Comparison of ENCODE assay signal across 8 cellular contexts in the genomic region with DNA sequence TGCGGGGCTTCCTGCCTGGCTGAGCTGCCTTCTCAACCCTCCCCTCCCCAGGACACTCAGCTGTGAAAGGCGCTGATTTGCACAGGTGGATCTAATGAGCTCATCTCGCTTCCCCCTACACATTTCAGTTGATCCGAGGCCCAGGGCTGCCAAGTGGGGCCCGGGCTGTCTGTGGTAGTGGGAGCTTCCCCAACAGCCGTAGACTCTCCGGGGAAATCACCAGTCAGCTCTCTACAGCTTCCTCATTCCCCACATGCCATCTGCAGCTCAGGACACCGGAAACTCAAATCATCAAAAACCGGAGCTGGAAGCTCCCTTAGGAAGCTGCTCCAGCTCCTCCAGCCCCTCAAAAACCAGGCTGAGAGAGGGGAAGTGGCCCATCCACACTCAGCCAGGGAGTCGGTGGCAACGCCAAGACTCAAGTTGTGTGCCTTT. TPM values are rescaled to one million over a fixed set of nuclear protein-coding genes. Genes with fewer than 3 reads are reported as not detected.
DNase-seq lines count a peak whose midpoint lies in the region; ATAC-seq, FAIRE-seq and TF ChIP-seq lines count a peak whose summit lies in the region.

No MANE protein-coding gene starts in this region.

- no peak for TF ChIP-seq RAD21 in GM12878 (IDR thresholded peaks at IDR 0.05; ENCODE audit: insufficient read depth, low read depth, low read length)

- RAD21 ChIA-PET in GM12878 (lab: Charles Lee; ENCODE audit: unreplicated experiment): interaction anchor here (1.0 to 1.4 kb wide), 5 partner anchors 17 to 128 kb away, joined by 4 to 8 read pairs (median 5); no protein-coding TSS in a partner anchor

- no peak for FAIRE-seq in GM12878 (lab: Jason Lieb, UNC)

- no peak for TF ChIP-seq EP300 in GM12878 (IDR thresholded peaks at IDR 0.05; ENCODE audit: borderline replicate concordance in 1 of 2, control insufficient read depth in 1 of 2, low read depth in 2 of 2, low read length in 2 of 2)

- in situ Hi-C loops in GM12878 (cut with MboI): no loop called here

- TF ChIP-seq POLR2A in GM12878 (IDR thresholded peaks at IDR 0.05; ENCODE audit: low read depth, low read length) (no peak), spleen (IDR thresholded peaks at IDR 0.05) (no peak)

- no peak overlapping the region for H3K27ac ChIP-seq in GM12878 (ENCODE audit: control insufficient read depth, insufficient read depth)
- H3K27ac ChIP-seq in spleen: peak overlapping the region in 2 of 8 donors; percentile 46 to 53

- intact Hi-C loops in GM12878 (cut with micrococcal nuclease; ENCODE audit: unreplicated experiment) (no loop called here), spleen (cut with DNase I; ENCODE audit: low total_unique reads) (no loop called here)

- ATAC-seq in HG02884 (IDR thresholded peaks at IDR 0.05; ENCODE audit: unreplicated experiment) (peak; percentile 60), GM12878 (peak; percentile 81)

- POLR2A ChIA-PET in GM12878 (lab: Charles Lee): interaction anchor here (0.6 to 0.9 kb wide), 2 partner anchors 12 to 15 kb away, joined by 4 read pairs; no protein-coding TSS in a partner anchor

- peak overlapping the region; percentile 5; the same call in 1 of the 2 replicates for H2AFZ ChIP-seq in GM12878 (ENCODE audit: control insufficient read depth, low read depth, low read length)

- H3K79me2 ChIP-seq in GM12878 (ENCODE audit: control insufficient read depth, insufficient read depth, low read length): no peaks in the 10 kb centered on the region

- peaks cover 14% of the 10 kb centered on the region for H3K4me1 ChIP-seq in GM12878 (ENCODE audit: control insufficient read depth, insufficient read depth, low read length)
- H3K4me1 ChIP-seq in spleen: peaks cover 3 to 30% (median 21%) of the 10 kb centered on the region in 6 donors

- no TSS peak for BruUV-seq in GM12878 (replicated peaks; lab: Mats Ljungman, UMichigan)

- peak overlapping the region; percentile 13; the same call in 1 of the 2 replicates for H3K4me2 ChIP-seq in GM12878 (ENCODE audit: control insufficient read depth, insufficient read depth)

- 12% methylated on average over 11 of the region's 11 CpGs for WGBS in GM12878 (ENCODE audit: insufficient coverage, insufficient replicate concordance, low lambda C conversion rate, missing lambda C conversion rate)
- 20 to 49% (median 22%) methylated on average over 4 to 11 of the region's 11 CpGs for WGBS in spleen, 5 donors

- H4K20me1 ChIP-seq in GM12878 (ENCODE audit: control insufficient read depth, insufficient read depth): no peaks in the 10 kb centered on the region

- no peak overlapping the region for H3K9ac ChIP-seq in GM12878 (ENCODE audit: control insufficient read depth, insufficient read depth, low read length)

- H3K27me3 ChIP-seq in GM06990 (replicated peaks; ENCODE audit: control insufficient read depth, insufficient read depth, low read length) (no peaks in the 10 kb centered on the region; the same call in 1 of the 2 replicates), GM12878 (replicated peaks in 1 of 2; ENCODE audit: control insufficient read depth in 2 of 2, insufficient read depth in 2 of 2, low read length in 1 of 2) (no peaks in the 10 kb centered on the region), spleen (replicated peaks in 1 of 7) (no peaks in the 10 kb centered on the region)

- no peaks in the 10 kb centered on the region for H3K36me3 ChIP-seq in GM06990 (ENCODE audit: control insufficient read depth, insufficient read depth, low read length)
- no peaks in the 10 kb centered on the region for H3K36me3 ChIP-seq in GM12878 (ENCODE audit: control insufficient read depth in 2 of 2, insufficient read depth in 2 of 2, low read length in 1 of 2)
- no peaks in the 10 kb centered on the region for H3K36me3 ChIP-seq in spleen

- peak; percentile 33 for DNase-seq in GM06990 (ENCODE audit: extremely low read depth, insufficient read length)
- DNase-seq in GM12878 (ENCODE audit: low read depth, low spot score): no peak
- DNase-seq in mesenteric fat pad (ENCODE audit: low spot score): peak; percentile 80
- no peak for DNase-seq in NCI-H1105 treated with DMSO at 0.1 percent for 48 hours (lab: John Stamatoyannopoulos, UW)
- no peak for DNase-seq in spleen
- no peak for DNase-seq in dermis blood vessel endothelial cell
- no peak for DNase-seq in GDM1 (lab: John Stamatoyannopoulos, UW)

- SMC1A ChIA-PET in GM12878 (lab: Charles Lee; ENCODE audit: uncharacterized antibody, unreplicated experiment): interaction anchor here (1.1 kb wide), 1 partner anchor 41 kb away, joined by 4 read pairs; no protein-coding TSS in a partner anchor

- no peaks in the 10 kb centered on the region for H3K9me3 ChIP-seq in GM12878 (replicated peaks; ENCODE audit: control insufficient read depth, insufficient read depth, low read length)
- no peaks in the 10 kb centered on the region for H3K9me3 ChIP-seq in spleen

- no peak for TF ChIP-seq CTCF in GM06990 (IDR thresholded peaks at IDR 0.05; ENCODE audit: insufficient read depth, low read length, poor library complexity, severe bottlenecking)
- TF ChIP-seq CTCF in GM12878 (IDR thresholded peaks at IDR 0.05 in 2 of 3, conservative IDR thresholded peaks at IDR 0.05 in 1 of 3; ENCODE audit: control insufficient read depth in 2 of 3, extremely low read depth in 1 of 3, insufficient read depth in 1 of 3, low read depth in 3 of 3, low read length in 3 of 3): no peak
- no peak for TF ChIP-seq CTCF in spleen (IDR thresholded peaks at IDR 0.05 in 8 of 11, conservative IDR thresholded peaks at IDR 0.05 in 3 of 11)

- no peak overlapping the region for H3K4me3 ChIP-seq in GM06990 (replicated peaks; ENCODE audit: low read depth, low read length)
- no peak overlapping the region for H3K4me3 ChIP-seq in GM12878
- H3K4me3 ChIP-seq in spleen: peak overlapping the region in 1 of 8 donors; percentile 22

- CTCF ChIA-PET in GM12878 (lab: Yijun Ruan, JAX): interaction anchor here (1.1 to 2.7 kb wide), 4 partner anchors 10 to 44 kb away, joined by 4 to 10 read pairs (median 8); no protein-coding TSS in a partner anchor

TF ChIP-seq in GM12878, 131 proteins besides CTCF, POLR2A, EP300 and RAD21 (continues in another document):
- TF ChIP-seq POLR2AphosphoS2 (IDR thresholded peaks at IDR 0.05; ENCODE audit: low read depth, low read length): no peak
- no peak for TF ChIP-seq ZNF24 (IDR thresholded peaks at IDR 0.05)
- peak; percentile 35; the same call in 1 of the 2 replicates for TF ChIP-seq NFIC (IDR thresholded peaks at IDR 0.05; ENCODE audit: low read depth, low read length)
- TF ChIP-seq STAT3 (IDR thresholded peaks at IDR 0.05; ENCODE audit: low read depth, low read length): no peak
- TF ChIP-seq MTA2 (IDR thresholded peaks at IDR 0.05; ENCODE audit: low read depth): peak; percentile 36; the same call in 1 of the 2 replicates
- peak in 1 of 2 experiments; percentile 9; a peak in 1 of 4 replicates for TF ChIP-seq BHLHE40 (IDR thresholded peaks at IDR 0.05; ENCODE audit: borderline replicate concordance in 1 of 2, low read depth in 2 of 2, low read length in 1 of 2)
- peak; percentile 50; the same call in 1 of the 2 replicates for TF ChIP-seq ATF7 (IDR thresholded peaks at IDR 0.05; ENCODE audit: low read depth)
- TF ChIP-seq IKZF1 (conservative IDR thresholded peaks at IDR 0.05): peak; percentile 63
- TF ChIP-seq HDAC6 (IDR thresholded peaks at IDR 0.05; ENCODE audit: unreplicated experiment): no peak
- TF ChIP-seq, protein P1, sequence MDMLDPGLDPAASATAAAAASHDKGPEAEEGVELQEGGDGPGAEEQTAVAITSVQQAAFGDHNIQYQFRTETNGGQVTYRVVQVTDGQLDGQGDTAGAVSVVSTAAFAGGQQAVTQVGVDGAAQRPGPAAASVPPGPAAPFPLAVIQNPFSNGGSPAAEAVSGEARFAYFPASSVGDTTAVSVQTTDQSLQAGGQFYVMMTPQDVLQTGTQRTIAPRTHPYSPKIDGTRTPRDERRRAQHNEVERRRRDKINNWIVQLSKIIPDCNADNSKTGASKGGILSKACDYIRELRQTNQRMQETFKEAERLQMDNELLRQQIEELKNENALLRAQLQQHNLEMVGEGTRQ (IDR thresholded peaks at IDR 0.05; ENCODE audit: borderline replicate concordance, low read depth, low read length): no peak

RNA-seq across cellular contexts. Expression of gene SMIM20, which starts 56.2 kb away (rescaled TPM):
- 3.4 and 6.1 TPM in 2 replicates for total RNA-seq in GM12878 (2013; cell fraction: nucleolus; rRNA removed)
- total RNA-seq in GM12878 (2014; rRNA removed) (19.8 and 26.9 TPM in 2 replicates), GM12878 (2014; rRNA removed; fragmentation: Illumina TruSeq; extraction: Trizol) (21.8 and 22.3 TPM in 2 replicates), GM12878 (2021) (17.3 and 18.3 TPM in 2 replicates), mesenteric fat pad (25.7 TPM), spleen (10 to 100 TPM; 15.7 to 25.9 (median 20.2) TPM), dermis blood vessel endothelial cell (14.0 and 14.5 TPM in 2 replicates)
- polyA plus RNA-seq in GM12878 (2011; ENCODE audit: low read depth): 25.9 TPM
- polyA plus RNA-seq in GM12878 (2011; rRNA removed) (33.7 and 52.5 TPM in 2 replicates), GM12878 (2014; fragmentation: Illumina TruSeq; extraction: Trizol) (19.8 and 24.0 TPM in 2 replicates), GM12878 (2014; fragmentation: Nextera tagmentation; extraction: Ambion mirVana) (10 to 100 TPM; 32.5 to 32.6 TPM), GM12878 (2014; rRNA removed) (22.5 and 25.0 TPM in 2 replicates), GM12878 (2016; fragmentation: Nextera tagmentation; extraction: Ambion mirVana) (10 to 100 TPM; 35.2 to 38.0 TPM), spleen (10 to 100 TPM; 39.7 to 61.0 (median 45.8) TPM)
- 15.9 and 17.9 TPM in 2 replicates for polyA plus RNA-seq in GM12878 (2011; cell fraction: cytosol; rRNA removed)
- 7.0 and 7.9 TPM in 2 replicates for polyA plus RNA-seq in GM12878 (2011; cell fraction: nucleus; rRNA removed)
- polyA plus RNA-seq in GM12878 (2012): 31.8 and 32.8 TPM in 2 replicates
- 3.4 and 4.9 TPM in 2 replicates for polyA minus RNA-seq in GM12878 (2011; rRNA and poly(A)+ RNA removed)
- 3.2 and 6.7 TPM in 2 replicates for polyA minus RNA-seq in GM12878 (2011; cell fraction: cytosol; rRNA and poly(A)+ RNA removed)
- 1.1 and 1.5 TPM in 2 replicates for polyA minus RNA-seq in GM12878 (2011; cell fraction: nucleus; rRNA and poly(A)+ RNA removed)

Comparison
In these comparisons a context has a peak if more than half of its experiments do, and no peak if none do; other contexts are left out.
1. DNase-seq: peak in GM06990 (single experiment) and mesenteric fat pad (single experiment); none in GM12878 (single experiment), NCI-H1105 treated with DMSO at 0.1 percent for 48 hours (single experiment), spleen (single experiment), dermis blood vessel endothelial cell (single experiment) and GDM1 (single experiment).